Comparison of ENCODE assay signal across 17 cellular contexts in the genomic region with DNA sequence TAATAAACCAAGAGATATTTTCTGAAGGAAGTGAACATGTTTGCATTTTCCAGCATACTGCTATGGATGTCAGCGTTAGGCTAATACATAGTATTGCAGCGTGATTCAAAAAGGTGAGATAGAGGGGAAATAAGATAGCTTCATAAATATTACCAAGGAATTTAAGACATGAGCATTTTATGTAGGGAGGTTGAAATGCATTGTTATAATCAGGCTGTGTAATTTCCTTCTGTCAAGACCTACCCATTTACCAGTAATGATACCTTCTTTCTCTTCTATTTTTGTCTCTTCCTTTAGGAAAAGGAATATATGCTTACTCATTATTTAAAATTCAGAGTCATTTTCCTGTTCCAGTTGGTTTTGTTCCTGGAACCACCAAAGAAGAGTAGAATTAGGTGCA. TPM values are rescaled to one million over a fixed set of nuclear protein-coding genes. Genes with fewer than 3 reads are reported as not detected.
A peak's percentile ranks its signal among the peaks of the same experiment; 100 is the strongest.
DNase-seq lines count a peak whose midpoint lies in the region; ATAC-seq and TF ChIP-seq lines count a peak whose summit lies in the region.
"Had no signal": no experiment of that assay in that cellular context is flagged by ENCODE, and none has a peak within 500 bp of the region (broad histone marks: within the 10 kb centered on the region; RNA-seq: fewer than 3 reads in every experiment).

No MANE protein-coding gene starts in this region.

- H3K9me3 Mint-ChIP-seq in activated T-cell treated with anti-CD3 and anti-CD28 coated beads, Interleukin-2, amount 50 U/mL, for 72 hours = no peaks in the 10 kb centered on the region
- H3K9me3 Mint-ChIP-seq in activated T-cell treated with anti-CD3 and anti-CD28 coated beads, Interleukin-2, amount 50 U/mL, for 4 hours = no peaks in the 10 kb centered on the region
- H3K9me3 Mint-ChIP-seq in stimulated activated effector memory CD8-positive, alpha-beta T cell treated with anti-CD3 and anti-CD28 coated beads, Interleukin-12 subunit alpha, Interleukin-12 subunit beta, amount 100 ng/mL, for 72 hours = no peaks in the 10 kb centered on the region
- H3K9me3 Mint-ChIP-seq: activated B cell treated with CpG ODN at 0.5 μM for 24 hours; CD8-positive, alpha-beta T cell had no signal

- intact Hi-C loops in posterior cingulate gyrus (cut with DNase I) = no loop called here

- no peak for TF ChIP-seq CTCF in gastroesophageal sphincter (IDR thresholded peaks at IDR 0.05)

- 67 to 94% methylated on average over 2 of the region's 2 CpGs for WGBS in gastroesophageal sphincter (ENCODE audit: low coverage in 1 of 2), 2 donors

- H3K36me3 Mint-ChIP-seq in activated T-cell treated with anti-CD3 and anti-CD28 coated beads, Interleukin-2, amount 50 U/mL, for 72 hours (ENCODE audit: insufficient read depth in 2 of 2) = no peaks in the 10 kb centered on the region
- no peaks in the 10 kb centered on the region for H3K36me3 Mint-ChIP-seq in activated T-cell treated with anti-CD3 and anti-CD28 coated beads, Interleukin-2, amount 50 U/mL, for 4 hours (ENCODE audit: insufficient read depth)
- no peaks in the 10 kb centered on the region for H3K36me3 Mint-ChIP-seq in stimulated activated effector memory CD8-positive, alpha-beta T cell treated with anti-CD3 and anti-CD28 coated beads, Interleukin-12 subunit alpha, Interleukin-12 subunit beta, amount 100 ng/mL, for 72 hours
- H3K36me3 Mint-ChIP-seq: CD8-positive, alpha-beta T cell had no signal

- H3K27me3 ChIP-seq in gastroesophageal sphincter = no peaks in the 10 kb centered on the region
- H3K27me3 ChIP-seq: neural progenitor cell had no signal

- peaks cover 8% of the 10 kb centered on the region; the same call in 1 of the 2 replicates for H3K36me3 ChIP-seq in SK-N-MC (ENCODE audit: insufficient read depth, low read length)
- H3K36me3 ChIP-seq in gastroesophageal sphincter = no peaks in the 10 kb centered on the region
- H3K36me3 ChIP-seq: neural progenitor cell had no signal

- peaks cover 34 to 98% (median 40%) of the 10 kb centered on the region in 3 donors for H3K4me1 ChIP-seq in gastroesophageal sphincter

- TF ChIP-seq EP300 in gastroesophageal sphincter (IDR thresholded peaks at IDR 0.05) = no peak

- ATAC-seq in activated T-cell treated with anti-CD3 and anti-CD28 coated beads, Interleukin-2, amount 50 U/mL, for 72 hours (replicated peaks in 1 of 2) = no peak
- ATAC-seq in activated T-cell treated with anti-CD3 and anti-CD28 coated beads, Interleukin-2, amount 50 U/mL, for 4 hours = no peak
- no peak for ATAC-seq in gastroesophageal sphincter
- no peak for ATAC-seq in stimulated activated effector memory CD8-positive, alpha-beta T cell treated with anti-CD3 and anti-CD28 coated beads, Interleukin-12 subunit alpha, Interleukin-12 subunit beta, amount 100 ng/mL, for 72 hours
- ATAC-seq: CD8-positive, alpha-beta T cell had no signal

- no peak for DNase-seq in activated T-cell treated with anti-CD3 and anti-CD28 coated beads, Interleukin-2, amount 50 U/mL, for 72 hours
- no peak for DNase-seq in activated T-cell treated with anti-CD3 and anti-CD28 coated beads, Interleukin-2, amount 50 U/mL, for 4 hours
- DNase-seq in SK-N-MC (ENCODE audit: low read depth, low spot score) (no peak), posterior cingulate gyrus (no peak), H4 (ENCODE audit: low spot score) (no peak), NOMO-1 (lab: John Stamatoyannopoulos, UW; ENCODE audit: unreplicated experiment in 2 of 2) (no peak)
- no peak for DNase-seq in stimulated activated effector memory CD8-positive, alpha-beta T cell treated with anti-CD3 and anti-CD28 coated beads, Interleukin-12 subunit alpha, Interleukin-12 subunit beta, amount 100 ng/mL, for 72 hours (ENCODE audit: low spot score in 2 of 2)
- DNase-seq: activated B cell treated with CpG ODN at 0.5 μM for 24 hours; CD8-positive, alpha-beta T cell; Karpas-422; MV-4-11; NK-92 treated with Interleukin-12 subunit alpha and Interleukin-12 subunit beta, amount 100 ng/mL, for 24 hours; SHP77 treated with DMSO at 0.1 percent for 48 hours; stimulated activated CD4-positive, alpha-beta T cell treated with anti-CD3 and anti-CD28 coated beads, Interleukin-4, amount 100 ng/mL, for 4 hours; stimulated activated naive CD4-positive, alpha-beta T cell had no signal

- H3K4me3 ChIP-seq in SK-N-MC (no peak overlapping the region), gastroesophageal sphincter (no peak overlapping the region)
- H3K4me3 ChIP-seq: neural progenitor cell had no signal

- no peak overlapping the region for H3K9ac ChIP-seq in SK-N-MC (ENCODE audit: insufficient read length)
- H3K9ac ChIP-seq: neural progenitor cell had no signal

- no peaks in the 10 kb centered on the region for H3K27me3 Mint-ChIP-seq in activated T-cell treated with anti-CD3 and anti-CD28 coated beads, Interleukin-2, amount 50 U/mL, for 72 hours (ENCODE audit: low read depth)
- H3K27me3 Mint-ChIP-seq in activated T-cell treated with anti-CD3 and anti-CD28 coated beads, Interleukin-2, amount 50 U/mL, for 4 hours (ENCODE audit: low read depth) = no peaks in the 10 kb centered on the region
- H3K27me3 Mint-ChIP-seq: activated B cell treated with CpG ODN at 0.5 μM for 24 hours had no signal

- peak overlapping the region; percentile 98 for H3K27ac Mint-ChIP-seq in activated T-cell treated with anti-CD3 and anti-CD28 coated beads, Interleukin-2, amount 50 U/mL, for 72 hours
- peak overlapping the region; percentile 72 for H3K27ac Mint-ChIP-seq in stimulated activated effector memory CD8-positive, alpha-beta T cell treated with anti-CD3 and anti-CD28 coated beads, Interleukin-12 subunit alpha, Interleukin-12 subunit beta, amount 100 ng/mL, for 72 hours
- H3K27ac Mint-ChIP-seq: activated B cell treated with CpG ODN at 0.5 μM for 24 hours had no signal

- peak overlapping the region in 1 of 2 donors; percentile 37 for H3K4me3 Mint-ChIP-seq in activated T-cell treated with anti-CD3 and anti-CD28 coated beads, Interleukin-2, amount 50 U/mL, for 72 hours
- H3K4me3 Mint-ChIP-seq in activated T-cell treated with anti-CD3 and anti-CD28 coated beads, Interleukin-2, amount 50 U/mL, for 4 hours = no peak overlapping the region
- no peak overlapping the region for H3K4me3 Mint-ChIP-seq in stimulated activated effector memory CD8-positive, alpha-beta T cell treated with anti-CD3 and anti-CD28 coated beads, Interleukin-12 subunit alpha, Interleukin-12 subunit beta, amount 100 ng/mL, for 72 hours
- H3K4me3 Mint-ChIP-seq: activated B cell treated with CpG ODN at 0.5 μM for 24 hours; CD8-positive, alpha-beta T cell; neural progenitor cell had no signal

- H3K9me3 ChIP-seq in SK-N-MC (ENCODE audit: low read depth, low read length) (no peaks in the 10 kb centered on the region), gastroesophageal sphincter (no peaks in the 10 kb centered on the region)

- H3K27ac ChIP-seq in SK-N-MC (peak overlapping the region; percentile 95; the same call in 1 of the 2 replicates), gastroesophageal sphincter (peak overlapping the region in 3 of 4 donors; percentile 73 to 82 (median 76))
- H3K27ac ChIP-seq: neural progenitor cell had no signal

- no peak for TF ChIP-seq POLR2A in gastroesophageal sphincter (IDR thresholded peaks at IDR 0.05)

- peaks cover 73% of the 10 kb centered on the region for H3K4me1 Mint-ChIP-seq in activated T-cell treated with anti-CD3 and anti-CD28 coated beads, Interleukin-2, amount 50 U/mL, for 72 hours (ENCODE audit: low read depth)
- peaks cover 79% of the 10 kb centered on the region for H3K4me1 Mint-ChIP-seq in activated T-cell treated with anti-CD3 and anti-CD28 coated beads, Interleukin-2, amount 50 U/mL, for 4 hours (ENCODE audit: low read depth)
- peaks cover 55% of the 10 kb centered on the region for H3K4me1 Mint-ChIP-seq in stimulated activated effector memory CD8-positive, alpha-beta T cell treated with anti-CD3 and anti-CD28 coated beads, Interleukin-12 subunit alpha, Interleukin-12 subunit beta, amount 100 ng/mL, for 72 hours

RNA-seq across cellular contexts. Expression of gene PIK3R1, which starts 33.3 kb away (rescaled TPM):
- 10 to 100 TPM; 46.5 to 74.2 TPM for total RNA-seq in activated T-cell treated with anti-CD3 and anti-CD28 coated beads, Interleukin-2, amount 50 U/mL, for 72 hours
- 10 to 100 TPM; 21.1 to 23.6 (median 22.5) TPM for total RNA-seq in activated T-cell treated with anti-CD3 and anti-CD28 coated beads, Interleukin-2, amount 50 U/mL, for 4 hours
- 100 to 1,000 TPM; 188 to 403 (median 312) TPM for total RNA-seq in gastroesophageal sphincter
- 15.7 and 17.2 TPM in 2 replicates for total RNA-seq in H4 (2014; rRNA removed; shearing (Covaris generic))
